In genomic region chr5:76403713-76403962, GRCh38 we compare ENCODE assay signal across 9 cellular contexts. TPM values are rescaled to one million over a fixed set of nuclear protein-coding genes. Genes with fewer than 3 reads are reported as not detected.
DNase-seq lines count a peak whose midpoint lies in the region; ATAC-seq and TF ChIP-seq lines count a peak whose summit lies in the region.
"Had no signal": no experiment of that assay in that cellular context is flagged by ENCODE, and none has a peak within 500 bp of the region (broad histone marks: within the 10 kb centered on the region; RNA-seq: fewer than 3 reads in every experiment).

No MANE protein-coding gene starts in this region.

- no peak overlapping the region for H3K27ac ChIP-seq in ACC112 (ENCODE audit: low read depth, low read length)
- H3K27ac ChIP-seq in mesodermal cell (ENCODE audit: low read depth, low read length, severe bottlenecking), result no peak overlapping the region

- peak overlapping the region; percentile 76 for H3K4me3 ChIP-seq in ACC112 (ENCODE audit: low read depth, low read length)
- peak overlapping the region; percentile 45 for H3K4me3 ChIP-seq in HFF-Myc (replicated peaks; ENCODE audit: low read depth, low read length)
- peak overlapping the region; percentile 75 for H3K4me3 ChIP-seq in mesodermal cell (ENCODE audit: extremely low read depth, insufficient read depth, low read length, poor library complexity, severe bottlenecking)

- ATAC-seq in GM19351 (IDR thresholded peaks at IDR 0.05; ENCODE audit: unreplicated experiment) (no peak), GM18861 (IDR thresholded peaks at IDR 0.05; ENCODE audit: unreplicated experiment) (no peak)

- H3K4me3 Mint-ChIP-seq in brain, result peak overlapping the region; percentile 94 to 98 (median 97)

- H3K9me3 Mint-ChIP-seq in brain, result peaks cover 0 to 5% (median 0%) of the 10 kb centered on the region in 5 experiments

- H3K4me1 ChIP-seq in ACC112 (ENCODE audit: control insufficient read depth, insufficient read depth, low read length, unreplicated experiment), result no peaks in the 10 kb centered on the region
- H3K4me1 ChIP-seq in mesodermal cell (ENCODE audit: control insufficient read depth, insufficient read depth, low read length, poor library complexity, severe bottlenecking), result no peaks in the 10 kb centered on the region

- no peaks in the 10 kb centered on the region for H3K36me3 Mint-ChIP-seq in brain

- H2AFZ ChIP-seq in ACC112 (ENCODE audit: low read length, unreplicated experiment), result no peak overlapping the region

- H3K27me3 Mint-ChIP-seq in brain, result peaks cover 9% of the 10 kb centered on the region

- peak overlapping the region in 3 of 5 experiments; percentile 36 to 57 (median 53) for H3K27ac Mint-ChIP-seq in brain

- no peaks in the 10 kb centered on the region for H3K36me3 ChIP-seq in ACC112 (ENCODE audit: insufficient read depth, low read length)
- H3K36me3 ChIP-seq in mesodermal cell (ENCODE audit: control insufficient read depth, insufficient read depth, low read length), result no peaks in the 10 kb centered on the region

- H3K79me2 ChIP-seq in ACC112 (ENCODE audit: control insufficient read depth, insufficient read depth, low read length, unreplicated experiment), result no peaks in the 10 kb centered on the region

- peaks cover 91% of the 10 kb centered on the region for H3K27me3 ChIP-seq in ACC112 (ENCODE audit: insufficient read depth, low read length)

- 0 to 8% methylated on average over 7 of the region's 19 CpGs for WGBS in mesodermal cell (ENCODE audit: insufficient coverage in 2 of 2), 2 experiments

- no peaks in the 10 kb centered on the region for H3K9me3 ChIP-seq in mesodermal cell (ENCODE audit: control insufficient read depth, low read length)

- H3K4me1 Mint-ChIP-seq in brain, result peaks cover 36% of the 10 kb centered on the region

- DNase-seq in HFF-Myc (ENCODE audit: extremely low read depth, low read depth), result no peak
- no peak for DNase-seq in ureter (ENCODE audit: low spot score)
- DNase-seq in activated gamma-delta T cell treated with Interleukin-2 at 50 U/mL for 16 hours, result no peak

- TF ChIP-seq CTCF in HFF-Myc (IDR thresholded peaks at IDR 0.05; ENCODE audit: low read depth, low read length, missing control alignments) (no peak), brain (conservative IDR thresholded peaks at IDR 0.05) (peak in 1 of 2 experiments; percentile 29)

RNA-seq across cellular contexts. Expression of gene IQGAP2, which starts 0.6 kb away (rescaled TPM):
- polyA plus RNA-seq in brain (ENCODE audit: insufficient read depth, low read depth, low replicate concordance), result 0.39 TPM
- 11.5 TPM for polyA plus RNA-seq in mesodermal cell (2013, experiment 1 of 2)
- 9.9 TPM for polyA plus RNA-seq in mesodermal cell (2013, experiment 2 of 2)
- 9.7 TPM for total RNA-seq in ureter
- total RNA-seq: bronchial epithelial cell had no signal
